In the genomic region with DNA sequence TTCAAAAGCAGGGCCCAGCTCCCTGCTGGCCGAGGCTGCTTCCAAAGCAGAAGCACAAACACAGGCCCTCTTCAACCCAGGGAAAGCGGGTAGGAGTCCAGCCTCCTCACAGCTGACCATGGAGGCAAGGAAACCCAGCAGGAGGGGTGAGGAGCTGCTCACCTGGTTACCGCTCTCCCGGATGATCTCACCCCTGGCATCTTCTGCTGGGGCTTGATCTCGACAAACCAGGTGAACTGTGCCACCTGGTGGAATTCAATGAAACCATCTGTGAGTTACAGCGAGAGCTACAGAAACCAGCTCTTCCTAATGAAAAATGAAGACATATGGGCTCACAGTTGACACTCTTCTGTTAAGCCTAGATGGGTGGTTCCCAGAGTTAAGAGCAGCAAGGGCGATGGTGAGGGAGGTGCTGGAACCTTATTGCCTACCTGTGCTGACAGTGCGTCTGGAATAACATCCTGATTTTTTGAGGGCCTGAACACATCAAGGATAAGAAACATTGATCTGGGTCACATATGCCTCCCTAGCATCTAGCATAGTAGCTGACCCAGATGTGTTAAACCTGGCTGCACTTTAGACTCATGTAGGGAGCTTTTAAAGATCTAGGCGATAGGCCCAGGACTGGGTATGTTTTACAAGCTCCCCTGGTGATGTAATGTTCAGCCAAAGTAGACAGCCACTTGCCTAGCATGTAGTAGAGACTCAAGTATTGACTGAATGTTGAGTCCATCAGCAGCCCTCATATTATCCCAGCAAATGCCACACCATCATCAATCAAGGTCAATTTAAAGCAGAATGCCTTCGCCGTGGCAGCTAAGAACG, we compare ENCODE assay signal across 8 cellular contexts. TPM values are rescaled to one million over a fixed set of nuclear protein-coding genes. Genes with fewer than 3 reads are reported as not detected.
DNase-seq lines count a peak whose midpoint lies in the region; ATAC-seq and TF ChIP-seq lines count a peak whose summit lies in the region.

No MANE protein-coding gene starts in this region.

- no peak for TF ChIP-seq POLR2A in upper lobe of left lung (IDR thresholded peaks at IDR 0.05)
- no peak for TF ChIP-seq POLR2A in tibial nerve (IDR thresholded peaks at IDR 0.05)

- H3K9me3 ChIP-seq in HEK293 (ENCODE audit: control insufficient read depth, insufficient read depth, low read depth, low read length) (no peaks in the 10 kb centered on the region), upper lobe of left lung (no peaks in the 10 kb centered on the region), tibial nerve (no peaks in the 10 kb centered on the region)

- H3K36me3 ChIP-seq in GM06990 (ENCODE audit: control insufficient read depth, insufficient read depth, low read length) (no peaks in the 10 kb centered on the region), HEK293 (ENCODE audit: control insufficient read depth in 2 of 2, insufficient read depth in 1 of 2, low read length in 2 of 2) (no peaks in the 10 kb centered on the region), upper lobe of left lung (no peaks in the 10 kb centered on the region), tibial nerve (peaks cover 0 to 51% (median 0%) of the 10 kb centered on the region in 3 donors)

- H3K4me3 ChIP-seq in GM06990 (replicated peaks; ENCODE audit: low read depth, low read length) = no peak overlapping the region
- H3K4me3 ChIP-seq in HEK293 (ENCODE audit: low read depth, low read length) = no peak overlapping the region
- no peak overlapping the region for H3K4me3 ChIP-seq in upper lobe of left lung
- H3K4me3 ChIP-seq in tibial nerve = no peak overlapping the region

- POLR2A ChIA-PET in HEK293 (lab: Yijun Ruan, JAX) = interaction anchor here (0.7 to 3.2 kb wide), 2 partner anchors 12 to 345 kb away, joined by 3 to 21 read pairs; a partner anchor contains a TSS

- H3K4me1 ChIP-seq in HEK293 (ENCODE audit: control insufficient read depth, insufficient read depth, low read length) (peaks cover 5% of the 10 kb centered on the region), upper lobe of left lung (peaks cover 21 to 29% (median 24%) of the 10 kb centered on the region in 4 donors), tibial nerve (peaks cover 4 to 29% (median 21%) of the 10 kb centered on the region in 4 donors)

- H3K27ac ChIP-seq in HEK293 (ENCODE audit: extremely low read depth, low read depth, low read length) (no peak overlapping the region), upper lobe of left lung (no peak overlapping the region), tibial nerve (no peak overlapping the region)

- H3K27me3 ChIP-seq in GM06990 (replicated peaks; ENCODE audit: control insufficient read depth, insufficient read depth, low read length) = no peaks in the 10 kb centered on the region
- H3K27me3 ChIP-seq in upper lobe of left lung = no peaks in the 10 kb centered on the region
- no peaks in the 10 kb centered on the region for H3K27me3 ChIP-seq in tibial nerve

- TF ChIP-seq CTCF in GM06990 (IDR thresholded peaks at IDR 0.05; ENCODE audit: insufficient read depth, low read length, poor library complexity, severe bottlenecking) = peak; percentile 57
- TF ChIP-seq CTCF in HEK293 (tag by site-specific recombination; IDR thresholded peaks at IDR 0.05) = no peak; the same call in 1 of the 2 replicates
- TF ChIP-seq CTCF in upper lobe of left lung (IDR thresholded peaks at IDR 0.05) = peak; percentile 12 to 63 (median 46)
- peak in 2 of 5 experiments; percentile 34 to 41 for TF ChIP-seq CTCF in tibial nerve (IDR thresholded peaks at IDR 0.05)

- DNase-seq in GM06990 (ENCODE audit: extremely low read depth, insufficient read length) (peak; percentile 50), NCI-H1694 (lab: John Stamatoyannopoulos, UW) (peak; percentile 72), T-helper 9 cell (peak; percentile 33), cerebellar nuclear complex (lab: John Stamatoyannopoulos, UW) (peak; percentile 85 to 87), lung microvascular endothelial cell (ENCODE audit: low read depth in 2 of 2) (peak; percentile 70 to 79), upper lobe of left lung (peak in 1 of 2 donors; percentile 53), tibial nerve (ENCODE audit: low spot score in 2 of 2) (no peak)

- 76 to 78% methylated on average over 10 to 12 of the region's 12 CpGs for WGBS in upper lobe of left lung, 2 donors
- 76 to 78% methylated on average over 12 of the region's 12 CpGs for WGBS in tibial nerve, 2 donors

- TF ChIP-seq EP300 in upper lobe of left lung (IDR thresholded peaks at IDR 0.05) (no peak), tibial nerve (IDR thresholded peaks at IDR 0.05) (no peak)

- CTCF ChIA-PET in HEK293 (lab: Yijun Ruan, JAX) = interaction anchor here (0.5 to 5.2 kb wide), 33 partner anchors 12 to 673 kb away, joined by 3 to 39 read pairs (median 4); a partner anchor contains a TSS

- ATAC-seq in upper lobe of left lung (ENCODE audit: low FRiP score in 2 of 2) = peak in 1 of 2 donors; percentile 4

TF ChIP-seq in HEK293, 187 proteins besides CTCF, POLR2A, EP300 and RAD21:
- no peak for TF ChIP-seq OVOL3 (tag by site-specific recombination; IDR thresholded peaks at IDR 0.05)
- no peak for TF ChIP-seq ZNF184 (tag by site-specific recombination; IDR thresholded peaks at IDR 0.05)
- TF ChIP-seq ZFP37 (tag by site-specific recombination; IDR thresholded peaks at IDR 0.05) = 0 out of 2 replicates have a peak, but pooled peaks have one; percentile 28
- peak; percentile 22; the same call in 1 of the 2 replicates for TF ChIP-seq ZEB2 (tag by site-specific recombination; IDR thresholded peaks at IDR 0.05)
- TF ChIP-seq ZNF777 (tag by site-specific recombination; IDR thresholded peaks at IDR 0.05; ENCODE audit: borderline replicate concordance) = no peak
- peak; percentile 70 for TF ChIP-seq FEZF1 (tag by site-specific recombination; IDR thresholded peaks at IDR 0.05)
- TF ChIP-seq ZBTB17 (tag by site-specific recombination; IDR thresholded peaks at IDR 0.05) = peak; percentile 64
- TF ChIP-seq ZBTB20 (tag by site-specific recombination; IDR thresholded peaks at IDR 0.05) = peak; percentile 73
- peak; percentile 57; the same call in 1 of the 2 replicates for TF ChIP-seq ZNF600 (tag by site-specific recombination; IDR thresholded peaks at IDR 0.05)
- TF ChIP-seq ZNF501 (tag by site-specific recombination; IDR thresholded peaks at IDR 0.05) = 0 out of 2 replicates have a peak, but pooled peaks have one; percentile 32
- TF ChIP-seq ZNF239 (tag by site-specific recombination; IDR thresholded peaks at IDR 0.05) = no peak
- peak; percentile 34; the same call in 1 of the 2 replicates for TF ChIP-seq PRDM1 (tag by site-specific recombination; IDR thresholded peaks at IDR 0.05)
- 0 out of 2 replicates have a peak, but pooled peaks have one; percentile 17 for TF ChIP-seq ZNF660 (tag by site-specific recombination; IDR thresholded peaks at IDR 0.05)
- TF ChIP-seq ZNF654 (tag by site-specific recombination; IDR thresholded peaks at IDR 0.05; ENCODE audit: low read depth) = peak; percentile 82
- peak; percentile 28 for TF ChIP-seq ZIC2 (tag by site-specific recombination; IDR thresholded peaks at IDR 0.05)
- TF ChIP-seq ZSCAN30 (tag by site-specific recombination; IDR thresholded peaks at IDR 0.05) = 0 out of 2 replicates have a peak, but pooled peaks have one; percentile 8

RNA-seq across cellular contexts. Expression of a gene that starts 6.1 kb away (rescaled TPM):
- total RNA-seq in lung microvascular endothelial cell = 5.4 and 9.9 TPM in 2 replicates
- 10 to 100 TPM; 11.7 to 19.1 (median 17.6) TPM for total RNA-seq in upper lobe of left lung
- total RNA-seq in tibial nerve = 10 to 100 TPM; 12.3 to 19.5 (median 16.7) TPM

RNA-seq across cellular contexts. Expression of a gene that starts 47.1 kb away (rescaled TPM):
- not detected in 2 replicates for total RNA-seq in lung microvascular endothelial cell
- total RNA-seq in upper lobe of left lung = under 1 TPM in 3 of 6 donors, not detected in 3; 0.13 to 0.44 (median 0.17) TPM
- not detected for total RNA-seq in tibial nerve

Comparison
In these comparisons a context has a peak if more than half of its experiments do, and no peak if none do; other contexts are left out.
1. DNase-seq: peak in GM06990 (single experiment), NCI-H1694 (single experiment), T-helper 9 cell (single experiment), cerebellar nuclear complex (2 of 2) and lung microvascular endothelial cell (2 of 2); none in tibial nerve (0 of 2).